Comparison of ENCODE assay signal across 20 cellular contexts in genomic region chr9:131588396-131588795, GRCh38. TPM values are rescaled to one million over a fixed set of nuclear protein-coding genes. Genes with fewer than 3 reads are reported as not detected.
"Had no signal": no experiment of that assay in that cellular context is flagged by ENCODE, and none has a peak within 500 bp of the region (broad histone marks: within the 10 kb centered on the region; RNA-seq: fewer than 3 reads in every experiment).

No MANE protein-coding gene starts in this region.

- H3K9me3 ChIP-seq: body of pancreas, lower lobe of right lung, ovary, tibial nerve, uterus had no signal

- H3K27me3 ChIP-seq: body of pancreas, foreskin keratinocyte, ovary, tibial nerve, uterus had no signal

- H3K4me3 Mint-ChIP-seq: activated naive CD8-positive, alpha-beta T cell; central memory CD8-positive, alpha-beta T cell; mesothelial cell of epicardium; neural crest cell had no signal

- H3K4me1 Mint-ChIP-seq: mesothelial cell of epicardium, neural crest cell had no signal

- H3K27ac ChIP-seq: body of pancreas, coronary artery, foreskin keratinocyte, lower lobe of right lung, ovary, tibial nerve, uterus had no signal

- H3K27ac Mint-ChIP-seq: activated naive CD8-positive, alpha-beta T cell; mesothelial cell of epicardium had no signal

- DNase-seq: activated gamma-delta T cell treated with Interleukin-2 at 50 U/mL for 16 hours; activated T-cell treated with anti-CD3 and anti-CD28 coated beads, Interleukin-2, amount 50 U/mL, for 48 hours; amygdala; effector CD8-positive, alpha-beta T cell; foreskin keratinocyte; glutamatergic neuron; kidney glomerular epithelial cell; lower lobe of right lung; stimulated activated naive CD4-positive, alpha-beta T cell; SW 1271 had no signal

- H3K27me3 Mint-ChIP-seq: activated naive CD8-positive, alpha-beta T cell; central memory CD8-positive, alpha-beta T cell had no signal

- H3K36me3 ChIP-seq: ovary, uterus had no signal

- H3K4me3 ChIP-seq: body of pancreas, coronary artery, lower lobe of right lung, ovary, tibial nerve, uterus had no signal

- H3K4me1 ChIP-seq: body of pancreas, foreskin keratinocyte, uterus had no signal

- H3K9me3 Mint-ChIP-seq: central memory CD8-positive, alpha-beta T cell; mesothelial cell of epicardium; neural crest cell had no signal

- ATAC-seq: body of pancreas, foreskin keratinocyte, lower lobe of right lung had no signal

RNA-seq across cellular contexts. Expression of gene PRRT1B, which starts 43.1 kb away (rescaled TPM):
- total RNA-seq: foreskin keratinocyte, mesothelial cell of epicardium, neural crest cell, subcutaneous adipose tissue, tibial nerve, uterus had no signal
- polyA plus RNA-seq: foreskin keratinocyte, ovary had no signal
